Comparison of ENCODE assay signal across 8 cellular contexts in genomic region chr6:45420909-45421699, GRCh38. TPM values are rescaled to one million over a fixed set of nuclear protein-coding genes. Genes with fewer than 3 reads are reported as not detected.
DNase-seq lines count a peak whose midpoint lies in the region; ATAC-seq and TF ChIP-seq lines count a peak whose summit lies in the region.

No MANE protein-coding gene starts in this region.

- no peaks in the 10 kb centered on the region for H3K36me3 ChIP-seq in heart right ventricle
- H3K36me3 ChIP-seq in lung (ENCODE audit: control insufficient read depth in 2 of 2, insufficient read depth in 2 of 2, low read length in 2 of 2), result no peaks in the 10 kb centered on the region
- no peaks in the 10 kb centered on the region for H3K36me3 ChIP-seq in vagina

- TF ChIP-seq CTCF in heart right ventricle (IDR thresholded peaks at IDR 0.05) (no peak), astrocyte of the cerebellum (IDR thresholded peaks at IDR 0.05; ENCODE audit: low read depth, low read length, missing control alignments) (no peak), lung (IDR thresholded peaks at IDR 0.05; ENCODE audit: control extremely low read depth, extremely low read depth) (no peak), vagina (IDR thresholded peaks at IDR 0.05) (no peak)

- in situ Hi-C loops in astrocyte of the cerebellum (cut with HindIII; ENCODE audit: low sequenced_read_pairs), result no loop called here

- intact Hi-C loops in heart right ventricle (cut with DNase I) (loop anchor here in 8 of 10 donors (2.0 to 10.0 kb wide), 6 partner anchors 124 to 769 kb away; no protein-coding TSS in a partner anchor), Right ventricle myocardium inferior (cut with DNase I) (loop anchor here (5.0 kb wide), 3 partner anchors 44 to 501 kb away; partner anchors contain the start of gene SUPT3H), vagina (cut with DNase I) (no loop called here)

- peak overlapping the region in 6 of 10 donors; percentile 5 to 78 (median 48) for H3K27ac ChIP-seq in heart right ventricle
- H3K27ac ChIP-seq in lung (ENCODE audit: low read depth in 1 of 2, low read length in 1 of 2), result peak overlapping the region in 1 of 2 donors; percentile 37
- peak overlapping the region; percentile 88 for H3K27ac ChIP-seq in vagina

- no peaks in the 10 kb centered on the region for H3K9me3 ChIP-seq in heart right ventricle
- H3K9me3 ChIP-seq in lung (ENCODE audit: control insufficient read depth in 2 of 2, insufficient read depth in 1 of 2, low read length in 1 of 2), result no peaks in the 10 kb centered on the region
- H3K9me3 ChIP-seq in vagina, result no peaks in the 10 kb centered on the region

- DNase-seq in heart right ventricle, result no peak
- no peak for DNase-seq in Right ventricle myocardium inferior (ENCODE audit: missing footprints)
- no peak for DNase-seq in astrocyte of the cerebellum (ENCODE audit: low read depth)
- no peak for DNase-seq in lung (ENCODE audit: low spot score)
- no peak for DNase-seq in vagina (ENCODE audit: extremely low spot score in 2 of 2)
- DNase-seq in activated CD4-positive, alpha-beta T cell treated with anti-CD3 and anti-CD28 coated beads, Interleukin-2, amount 50 U/mL, for 1 hour, result no peak

- H3K4me1 ChIP-seq in heart right ventricle, result peaks cover 7 to 55% (median 34%) of the 10 kb centered on the region in 9 donors
- H3K4me1 ChIP-seq in lung (ENCODE audit: control insufficient read depth in 2 of 2, insufficient read depth in 2 of 2, low read length in 2 of 2), result peaks cover 3 to 8% of the 10 kb centered on the region in 2 donors
- H3K4me1 ChIP-seq in vagina, result peaks cover 43% of the 10 kb centered on the region

- H3K27me3 ChIP-seq in heart right ventricle (peaks cover 0 to 81% (median 59%) of the 10 kb centered on the region in 7 donors), lung (ENCODE audit: control insufficient read depth, insufficient read depth) (no peaks in the 10 kb centered on the region), vagina (no peaks in the 10 kb centered on the region)

- ATAC-seq in heart right ventricle, result peak in 3 of 8 donors; percentile 3 to 7 (median 3)
- no peak for ATAC-seq in Right ventricle myocardium inferior
- ATAC-seq in lung (ENCODE audit: insufficient read depth, low FRiP score), result no peak
- no peak for ATAC-seq in HG02623 (IDR thresholded peaks at IDR 0.05; ENCODE audit: unreplicated experiment)
- ATAC-seq in HG03520 (IDR thresholded peaks at IDR 0.05; ENCODE audit: unreplicated experiment), result no peak

- 7 to 10% methylated on average over 19 of the region's 19 CpGs for WGBS in heart right ventricle, 2 donors
- 3 to 9% methylated on average over 19 of the region's 19 CpGs for WGBS in lung, 2 donors

- H3K4me3 ChIP-seq in heart right ventricle (peak overlapping the region; percentile 5 to 75 (median 63)), astrocyte of the cerebellum (ENCODE audit: low read depth, low read length) (peak overlapping the region; percentile 92), lung (peak overlapping the region; percentile 20), vagina (peak overlapping the region; percentile 69 to 75)

- no peak for TF ChIP-seq POLR2A in vagina (IDR thresholded peaks at IDR 0.05)

RNA-seq across cellular contexts. Expression of gene SUPT3H, which starts 43.4 kb away (rescaled TPM):
- total RNA-seq in heart right ventricle (1 to 10 TPM; 2.1 to 6.2 (median 3.5) TPM), Right ventricle myocardium inferior (3.2 TPM), lung (10 to 100 TPM in 1 of 2 donors, 1 to 10 TPM in 1; 6.8 to 17.4 TPM), vagina (4.2 TPM)
- polyA plus RNA-seq in heart right ventricle (1 to 10 TPM; 2.8 to 6.1 TPM), lung (1 to 10 TPM; 5.2 to 9.6 TPM)

Comparison
In these comparisons a context has a peak if more than half of its experiments do, and no peak if none do; other contexts are left out.
1. H3K4me3 ChIP-seq: peak in every context shown above with its lines; median percentile 92 in astrocyte of the cerebellum; 72 in vagina; 63 in heart right ventricle; 20 in lung.